Comparison of ENCODE assay signal across 16 cellular contexts in the genomic region with DNA sequence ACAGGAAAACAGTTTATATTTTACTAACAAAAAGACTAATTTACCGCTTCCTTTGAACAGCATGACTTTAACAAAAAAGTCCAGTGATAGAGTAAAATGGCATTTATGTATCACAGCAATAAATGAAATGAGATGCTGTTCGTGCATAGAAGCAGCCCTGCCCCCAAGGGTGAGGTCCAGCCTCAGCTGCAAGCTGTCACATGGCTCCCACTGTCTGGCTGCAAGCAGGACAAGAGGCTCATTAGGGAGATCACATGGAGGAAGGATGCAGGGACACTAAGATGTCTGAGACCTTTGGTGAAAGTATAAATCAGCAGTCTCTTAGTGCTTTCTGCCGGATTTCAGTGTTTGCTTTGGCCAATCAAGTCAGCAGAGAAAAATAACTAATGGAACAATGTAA. TPM values are rescaled to one million over a fixed set of nuclear protein-coding genes. Genes with fewer than 3 reads are reported as not detected.
DNase-seq lines count a peak whose midpoint lies in the region; ATAC-seq and TF ChIP-seq lines count a peak whose summit lies in the region.
"Had no signal": no experiment of that assay in that cellular context is flagged by ENCODE, and none has a peak within 500 bp of the region (broad histone marks: within the 10 kb centered on the region; RNA-seq: fewer than 3 reads in every experiment).

No MANE protein-coding gene starts in this region.

- H3K4me1 ChIP-seq in HEK293 (ENCODE audit: control insufficient read depth, insufficient read depth, low read length) (0 out of 2 replicates have a peak, but pooled peaks cover 8% of the 10 kb centered on the region), adipocyte (ENCODE audit: control insufficient read depth, insufficient read depth, low read length) (peaks cover 3% of the 10 kb centered on the region), colonic mucosa (no peaks in the 10 kb centered on the region), gastrocnemius medialis (peaks cover 0 to 10% of the 10 kb centered on the region in 2 donors)

- DNase-seq in A172 (ENCODE audit: low spot score) = peak; percentile 25
- peak; percentile 45 for DNase-seq in adipocyte (ENCODE audit: low read depth)
- no peak for DNase-seq in left lobe of liver (ENCODE audit: low spot score)
- no peak for DNase-seq in colonic mucosa
- no peak for DNase-seq in gastrocnemius medialis
- DNase-seq in stimulated activated naive CD4-positive, alpha-beta T cell treated with Interleukin-2 at 50 U/mL for 16 hours (lab: John Stamatoyannopoulos, UW) = no peak
- DNase-seq: activated CD8-positive, alpha-beta memory T cell treated with anti-CD3 and anti-CD28 coated beads, Interleukin-2, amount 50 U/mL, for 4 hours; DMS53; NCI-H187 treated with DMSO at 0.1 percent for 48 hours; stimulated activated CD4-positive, alpha-beta T cell treated with anti-CD3 and anti-CD28 coated beads, Interleukin-1b, Interleukin-23, amount 100 ng/mL, for 48 hours had no signal

- H3K27me3 ChIP-seq in adipocyte (replicated peaks; ENCODE audit: control insufficient read depth, insufficient read depth, low read length) = no peaks in the 10 kb centered on the region
- no peaks in the 10 kb centered on the region for H3K27me3 ChIP-seq in colonic mucosa
- H3K27me3 ChIP-seq in gastrocnemius medialis = no peaks in the 10 kb centered on the region

- H3K9ac ChIP-seq in adipocyte (ENCODE audit: low read length) (no peak overlapping the region), colonic mucosa (ENCODE audit: low read depth in 2 of 2, low read length in 2 of 2) (no peak overlapping the region)
- H3K9ac ChIP-seq: KMS-11 had no signal

- H3K9me3 ChIP-seq in HEK293 (ENCODE audit: control insufficient read depth, insufficient read depth, low read depth, low read length) = no peaks in the 10 kb centered on the region
- no peaks in the 10 kb centered on the region for H3K9me3 ChIP-seq in adipocyte (ENCODE audit: control insufficient read depth, low read length)
- H3K9me3 ChIP-seq in colonic mucosa = no peaks in the 10 kb centered on the region
- H3K9me3 ChIP-seq in gastrocnemius medialis = no peaks in the 10 kb centered on the region

- CTCF ChIA-PET in HEK293 (lab: Yijun Ruan, JAX) = interaction anchor here (0.6 to 1.1 kb wide), 2 partner anchors 66 to 94 kb away, joined by 3 to 4 read pairs; no protein-coding TSS in a partner anchor

- intact Hi-C loops in colonic mucosa (cut with DNase I) (no loop called here), gastrocnemius medialis (cut with DNase I; ENCODE audit: low total_unique reads) (no loop called here)

- ATAC-seq in left lobe of liver (peak; percentile 52), GM19397 (IDR thresholded peaks at IDR 0.05; ENCODE audit: unreplicated experiment) (no peak), gastrocnemius medialis (no peak)
- ATAC-seq: activated naive CD4-positive, alpha-beta T cell treated with anti-CD3 and anti-CD28 coated beads, Interleukin-2, amount 50 U/mL, for 72 hours; esophagus mucosa had no signal

- H3K27ac ChIP-seq in HEK293 (ENCODE audit: extremely low read depth, low read depth, low read length) (no peak overlapping the region), colonic mucosa (no peak overlapping the region), gastrocnemius medialis (no peak overlapping the region)
- H3K27ac ChIP-seq: KMS-11 had no signal

- H3K36me3 ChIP-seq in HEK293 (ENCODE audit: control insufficient read depth in 2 of 2, insufficient read depth in 1 of 2, low read length in 2 of 2) (peaks cover 0 to 22% of the 10 kb centered on the region in 2 experiments; a peak in 2 of 3 replicates), adipocyte (ENCODE audit: control insufficient read depth, insufficient read depth, low read length, severe bottlenecking) (no peaks in the 10 kb centered on the region), colonic mucosa (no peaks in the 10 kb centered on the region), gastrocnemius medialis (peaks cover 0 to 5% of the 10 kb centered on the region in 2 donors)

- in situ Hi-C loops in gastrocnemius medialis (cut with MboI; ENCODE audit: low sequenced_read_pairs in 4 of 4) = no loop called here

- H3K4me3 ChIP-seq in HEK293 (ENCODE audit: low read depth, low read length) (no peak overlapping the region), adipocyte (ENCODE audit: low read length) (no peak overlapping the region), colonic mucosa (no peak overlapping the region), gastrocnemius medialis (no peak overlapping the region)

- TF ChIP-seq POLR2A in gastrocnemius medialis (IDR thresholded peaks at IDR 0.05) = no peak

- POLR2A ChIA-PET in HEK293 (lab: Yijun Ruan, JAX) = no interaction called here

- TF ChIP-seq CTCF in HEK293 (tag by site-specific recombination; IDR thresholded peaks at IDR 0.05) (no peak), colonic mucosa (IDR thresholded peaks at IDR 0.05) (no peak), gastrocnemius medialis (IDR thresholded peaks at IDR 0.05 in 4 of 5, conservative IDR thresholded peaks at IDR 0.05 in 1 of 5) (no peak)

TF ChIP-seq in HEK293, 187 proteins besides CTCF, POLR2A, EP300 and RAD21:
- TF ChIP-seq ZNF510 (tag by site-specific recombination; IDR thresholded peaks at IDR 0.05; ENCODE audit: insufficient replicate concordance) (peak; percentile 62), SP2 (tag by site-specific recombination; IDR thresholded peaks at IDR 0.05) (no peak)

RNA-seq across cellular contexts. Expression of a gene that starts 23.0 kb away (rescaled TPM):
- 0.31 TPM in 1 of 2 replicates, not detected in the other for total RNA-seq in A172 (2014; rRNA removed; shearing (Covaris generic))
- total RNA-seq in left lobe of liver = 0.18 TPM
- total RNA-seq in colonic mucosa = 1 to 10 TPM in 1 of 2 donors, under 1 TPM in 1; 0.82 to 1.6 TPM
- total RNA-seq in gastrocnemius medialis = 1 to 10 TPM; 1.5 to 6.0 (median 2.1) TPM
- total RNA-seq: activated naive CD4-positive, alpha-beta T cell treated with anti-CD3 and anti-CD28 coated beads, Interleukin-2, amount 50 U/mL, for 72 hours; pulmonary artery endothelial cell had no signal

Comparison
In these comparisons a context has a peak if more than half of its experiments do, and no peak if none do; other contexts are left out.
1. DNase-seq: peak in A172 (single experiment) and adipocyte (single experiment); none in left lobe of liver (single experiment), colonic mucosa (single experiment), gastrocnemius medialis (0 of 2) and stimulated activated naive CD4-positive, alpha-beta T cell treated with Interleukin-2 at 50 U/mL for 16 hours (single experiment).